In the genomic region with DNA sequence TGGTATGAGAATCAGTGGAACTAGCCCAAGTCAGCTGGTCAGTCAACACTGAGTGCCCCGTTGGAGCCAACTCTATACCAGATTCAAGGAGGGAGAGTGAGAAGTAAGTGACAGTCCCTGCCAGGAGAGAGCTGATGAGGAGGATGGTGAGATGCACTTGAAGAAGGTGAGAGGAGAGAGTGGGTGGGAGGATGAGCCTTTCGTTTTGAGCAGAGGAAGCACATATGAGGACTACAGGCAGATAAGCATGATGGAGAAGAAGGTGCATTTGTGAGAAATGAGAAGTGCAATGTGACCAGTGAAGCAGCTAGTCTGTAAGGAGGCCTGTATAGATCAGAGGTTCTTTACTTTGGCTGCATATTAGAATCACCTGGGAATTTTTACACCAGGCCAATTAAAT, we compare ENCODE assay signal across 28 cellular contexts. TPM values are rescaled to one million over a fixed set of nuclear protein-coding genes. Genes with fewer than 3 reads are reported as not detected.
DNase-seq lines count a peak whose midpoint lies in the region; ATAC-seq, FAIRE-seq and TF ChIP-seq lines count a peak whose summit lies in the region.
"Had no signal": no experiment of that assay in that cellular context is flagged by ENCODE, and none has a peak within 500 bp of the region (broad histone marks: within the 10 kb centered on the region; RNA-seq: fewer than 3 reads in every experiment).

No MANE protein-coding gene starts in this region.

- H3K36me3 ChIP-seq in pancreas: peaks cover 0 to 58% (median 0%) of the 10 kb centered on the region in 3 donors

- FAIRE-seq in pancreas (lab: Jason Lieb, UNC): no peak
- FAIRE-seq: GM19239, H1 had no signal

- DNase-seq in activated CD4-positive, alpha-beta memory T cell treated with anti-CD3 and anti-CD28 coated beads for 36 hours: no peak
- no peak for DNase-seq in activated CD4-positive, alpha-beta memory T cell treated with anti-CD3 and anti-CD28 coated beads, Interleukin-2, amount 10 ng/mL, durations not matched to agents 7 days and 5 days
- no peak for DNase-seq in activated naive CD4-positive, alpha-beta T cell treated with anti-CD3 and anti-CD28 coated beads, Interleukin-2, amount 50 U/mL, for 72 hours (ENCODE audit: low spot score in 2 of 2)
- no peak for DNase-seq in activated naive CD4-positive, alpha-beta T cell treated with anti-CD3 and anti-CD28 coated beads, Interleukin-2, amount 10 ng/mL, durations not matched to agents 7 days and 5 days
- DNase-seq in cerebellum (ENCODE audit: low spot score) (peak; percentile 22), pancreas (no peak), NCI-H2107 (lab: John Stamatoyannopoulos, UW) (no peak)
- no peak for DNase-seq in stimulated activated naive CD8-positive, alpha-beta T cell treated with anti-CD3 and anti-CD28 coated beads, Interleukin-15, amount 100 ng/mL, for 72 hours
- DNase-seq: 8988T; ACHN; BE2C; Calu3; DND-41; HCEC 1CT; IMR-90; KG1; MG63; NCI-H1105 treated with DMSO at 0.1 percent for 48 hours; NCI-H146; NCI-H2029; NCI-H446 treated with DMSO at 0.1 percent for 48 hours; NCI-H526; NCI-H82; NK-92 treated with Interleukin-12 subunit alpha and Interleukin-12 subunit beta, amount 100 ng/mL, for 24 hours; PC-3 had no signal

- CTCF ChIA-PET in activated CD4-positive, alpha-beta memory T cell treated with anti-CD3 and anti-CD28 coated beads for 36 hours (lab: Charles Lee): interaction anchor here (0.8 kb wide), 1 partner anchor 128 kb away, joined by 3 read pairs; no protein-coding TSS in a partner anchor
- CTCF ChIA-PET in activated CD4-positive, alpha-beta memory T cell treated with anti-CD3 and anti-CD28 coated beads, Interleukin-2, amount 10 ng/mL, durations not matched to agents 7 days and 5 days (lab: Charles Lee): no interaction called here
- CTCF ChIA-PET in activated naive CD4-positive, alpha-beta T cell treated with anti-CD3 and anti-CD28 coated beads, Interleukin-2, amount 10 ng/mL, durations not matched to agents 7 days and 5 days (lab: Charles Lee): no interaction called here

- H3K4me3 Mint-ChIP-seq in activated CD4-positive, alpha-beta memory T cell treated with anti-CD3 and anti-CD28 coated beads for 36 hours: no peak overlapping the region
- H3K4me3 Mint-ChIP-seq in activated CD4-positive, alpha-beta memory T cell treated with anti-CD3 and anti-CD28 coated beads, Interleukin-2, amount 10 ng/mL, durations not matched to agents 7 days and 5 days: no peak overlapping the region
- H3K4me3 Mint-ChIP-seq in activated naive CD4-positive, alpha-beta T cell treated with anti-CD3 and anti-CD28 coated beads, Interleukin-2, amount 10 ng/mL, durations not matched to agents 7 days and 5 days: no peak overlapping the region
- no peak overlapping the region for H3K4me3 Mint-ChIP-seq in stimulated activated naive CD8-positive, alpha-beta T cell treated with anti-CD3 and anti-CD28 coated beads, Interleukin-15, amount 100 ng/mL, for 72 hours
- H3K4me3 Mint-ChIP-seq: CD14-positive monocyte had no signal

- peak overlapping the region; percentile 53 for H3K27ac Mint-ChIP-seq in activated CD4-positive, alpha-beta memory T cell treated with anti-CD3 and anti-CD28 coated beads for 36 hours
- no peak overlapping the region for H3K27ac Mint-ChIP-seq in activated CD4-positive, alpha-beta memory T cell treated with anti-CD3 and anti-CD28 coated beads, Interleukin-2, amount 10 ng/mL, durations not matched to agents 7 days and 5 days
- peak overlapping the region; percentile 48 to 65 for H3K27ac Mint-ChIP-seq in activated naive CD4-positive, alpha-beta T cell treated with anti-CD3 and anti-CD28 coated beads, Interleukin-2, amount 50 U/mL, for 72 hours
- no peak overlapping the region for H3K27ac Mint-ChIP-seq in activated naive CD4-positive, alpha-beta T cell treated with anti-CD3 and anti-CD28 coated beads, Interleukin-2, amount 10 ng/mL, durations not matched to agents 7 days and 5 days
- H3K27ac Mint-ChIP-seq in stimulated activated naive CD8-positive, alpha-beta T cell treated with anti-CD3 and anti-CD28 coated beads, Interleukin-15, amount 100 ng/mL, for 72 hours: peak overlapping the region in 1 of 2 donors; percentile 78

- H3K27me3 Mint-ChIP-seq in activated CD4-positive, alpha-beta memory T cell treated with anti-CD3 and anti-CD28 coated beads for 36 hours: no peaks in the 10 kb centered on the region
- no peaks in the 10 kb centered on the region for H3K27me3 Mint-ChIP-seq in activated CD4-positive, alpha-beta memory T cell treated with anti-CD3 and anti-CD28 coated beads, Interleukin-2, amount 10 ng/mL, durations not matched to agents 7 days and 5 days
- no peaks in the 10 kb centered on the region for H3K27me3 Mint-ChIP-seq in activated naive CD4-positive, alpha-beta T cell treated with anti-CD3 and anti-CD28 coated beads, Interleukin-2, amount 10 ng/mL, durations not matched to agents 7 days and 5 days
- H3K27me3 Mint-ChIP-seq in stimulated activated naive CD8-positive, alpha-beta T cell treated with anti-CD3 and anti-CD28 coated beads, Interleukin-15, amount 100 ng/mL, for 72 hours: no peaks in the 10 kb centered on the region

- no peak for TF ChIP-seq CTCF in pancreas (IDR thresholded peaks at IDR 0.05)

- no peaks in the 10 kb centered on the region for H3K27me3 ChIP-seq in pancreas
- H3K27me3 ChIP-seq: BE2C, MG63 had no signal

- peaks cover 34% of the 10 kb centered on the region for H3K36me3 Mint-ChIP-seq in activated CD4-positive, alpha-beta memory T cell treated with anti-CD3 and anti-CD28 coated beads for 36 hours
- H3K36me3 Mint-ChIP-seq in activated CD4-positive, alpha-beta memory T cell treated with anti-CD3 and anti-CD28 coated beads, Interleukin-2, amount 10 ng/mL, durations not matched to agents 7 days and 5 days (ENCODE audit: low read depth): peaks cover 43% of the 10 kb centered on the region
- peaks cover 7 to 46% of the 10 kb centered on the region in 2 donors for H3K36me3 Mint-ChIP-seq in activated naive CD4-positive, alpha-beta T cell treated with anti-CD3 and anti-CD28 coated beads, Interleukin-2, amount 50 U/mL, for 72 hours
- peaks cover 36% of the 10 kb centered on the region for H3K36me3 Mint-ChIP-seq in activated naive CD4-positive, alpha-beta T cell treated with anti-CD3 and anti-CD28 coated beads, Interleukin-2, amount 10 ng/mL, durations not matched to agents 7 days and 5 days

- peaks cover 16% of the 10 kb centered on the region for H3K4me1 Mint-ChIP-seq in activated CD4-positive, alpha-beta memory T cell treated with anti-CD3 and anti-CD28 coated beads for 36 hours (ENCODE audit: low read depth)
- H3K4me1 Mint-ChIP-seq in activated CD4-positive, alpha-beta memory T cell treated with anti-CD3 and anti-CD28 coated beads, Interleukin-2, amount 10 ng/mL, durations not matched to agents 7 days and 5 days: no peaks in the 10 kb centered on the region
- H3K4me1 Mint-ChIP-seq in activated naive CD4-positive, alpha-beta T cell treated with anti-CD3 and anti-CD28 coated beads, Interleukin-2, amount 10 ng/mL, durations not matched to agents 7 days and 5 days: no peaks in the 10 kb centered on the region
- H3K4me1 Mint-ChIP-seq in stimulated activated naive CD8-positive, alpha-beta T cell treated with anti-CD3 and anti-CD28 coated beads, Interleukin-15, amount 100 ng/mL, for 72 hours: peaks cover 11% of the 10 kb centered on the region
- H3K4me1 Mint-ChIP-seq: CD14-positive monocyte had no signal

- no peaks in the 10 kb centered on the region for H3K4me1 ChIP-seq in pancreas
- H3K4me1 ChIP-seq: BE2C had no signal

- no peak overlapping the region for H3K27ac ChIP-seq in pancreas

- intact Hi-C loops in activated CD4-positive, alpha-beta memory T cell treated with anti-CD3 and anti-CD28 coated beads for 36 hours (cut with micrococcal nuclease): loop anchor here (2.0 to 5.0 kb wide), 2 partner anchors 40 to 107 kb away; partner anchors contain the start of gene NME9
- intact Hi-C loops in pancreas (cut with DNase I): no loop called here

- H3K4me3 ChIP-seq in pancreas: no peak overlapping the region
- H3K4me3 ChIP-seq: MG63 had no signal

- H3K9me3 ChIP-seq in pancreas: no peaks in the 10 kb centered on the region
- H3K9me3 ChIP-seq: BE2C, MG63 had no signal

- H3K9me3 Mint-ChIP-seq in activated CD4-positive, alpha-beta memory T cell treated with anti-CD3 and anti-CD28 coated beads for 36 hours: peaks cover 2% of the 10 kb centered on the region
- H3K9me3 Mint-ChIP-seq in activated CD4-positive, alpha-beta memory T cell treated with anti-CD3 and anti-CD28 coated beads, Interleukin-2, amount 10 ng/mL, durations not matched to agents 7 days and 5 days: no peaks in the 10 kb centered on the region
- H3K9me3 Mint-ChIP-seq in activated naive CD4-positive, alpha-beta T cell treated with anti-CD3 and anti-CD28 coated beads, Interleukin-2, amount 50 U/mL, for 72 hours: peaks cover 0 to 7% of the 10 kb centered on the region in 2 donors
- H3K9me3 Mint-ChIP-seq in activated naive CD4-positive, alpha-beta T cell treated with anti-CD3 and anti-CD28 coated beads, Interleukin-2, amount 10 ng/mL, durations not matched to agents 7 days and 5 days: no peaks in the 10 kb centered on the region
- peaks cover 0 to 5% of the 10 kb centered on the region in 2 donors for H3K9me3 Mint-ChIP-seq in stimulated activated naive CD8-positive, alpha-beta T cell treated with anti-CD3 and anti-CD28 coated beads, Interleukin-15, amount 100 ng/mL, for 72 hours
- H3K9me3 Mint-ChIP-seq: CD14-positive monocyte had no signal

- WGBS in pancreas, 2 donors: 89 to 95% methylated on average over 2 of the region's 2 CpGs

- POLR2A ChIA-PET in activated CD4-positive, alpha-beta memory T cell treated with anti-CD3 and anti-CD28 coated beads for 36 hours (lab: Charles Lee): no interaction called here
- POLR2A ChIA-PET in activated CD4-positive, alpha-beta memory T cell treated with anti-CD3 and anti-CD28 coated beads, Interleukin-2, amount 10 ng/mL, durations not matched to agents 7 days and 5 days (lab: Charles Lee): no interaction called here

- ATAC-seq in activated naive CD4-positive, alpha-beta T cell treated with anti-CD3 and anti-CD28 coated beads, Interleukin-2, amount 50 U/mL, for 72 hours: peak in 1 of 2 donors; percentile 40
- peak; percentile 30 for ATAC-seq in stimulated activated naive CD8-positive, alpha-beta T cell treated with anti-CD3 and anti-CD28 coated beads, Interleukin-15, amount 100 ng/mL, for 72 hours
- ATAC-seq in pancreas: no peak
- ATAC-seq: PC-3 had no signal

RNA-seq across cellular contexts. Expression of gene NME9, which starts 40.4 kb away (rescaled TPM):
- total RNA-seq in activated CD4-positive, alpha-beta memory T cell treated with anti-CD3 and anti-CD28 coated beads for 36 hours: under 1 TPM; 0.58 to 0.90 TPM
- under 1 TPM; 0.20 to 0.43 TPM for total RNA-seq in activated CD4-positive, alpha-beta memory T cell treated with anti-CD3 and anti-CD28 coated beads, Interleukin-2, amount 10 ng/mL, durations not matched to agents 7 days and 5 days
- total RNA-seq in activated naive CD4-positive, alpha-beta T cell treated with anti-CD3 and anti-CD28 coated beads, Interleukin-2, amount 50 U/mL, for 72 hours: 1 to 10 TPM in 1 of 2 donors, not detected in 1; 3.7 TPM
- 6.4 TPM for total RNA-seq in cerebellum
- total RNA-seq in pancreas: 1 to 10 TPM in 1 of 6 donors, under 1 TPM in 5; 0.47 to 1.8 (median 0.77) TPM
- polyA plus RNA-seq in pancreas: 1 to 10 TPM in 1 of 2 donors, under 1 TPM in 1; 0.91 to 3.5 TPM
- total RNA-seq: Calu3, H1, IMR-90 had no signal
- polyA plus RNA-seq: CD14-positive monocyte, IMR-90 had no signal

RNA-seq across cellular contexts. Expression of gene MRAS, which starts 59.1 kb away (rescaled TPM):
- under 1 TPM; 0.10 to 0.19 TPM for total RNA-seq in activated CD4-positive, alpha-beta memory T cell treated with anti-CD3 and anti-CD28 coated beads for 36 hours
- total RNA-seq in activated CD4-positive, alpha-beta memory T cell treated with anti-CD3 and anti-CD28 coated beads, Interleukin-2, amount 10 ng/mL, durations not matched to agents 7 days and 5 days: not detected
- 1 to 10 TPM in 1 of 2 donors, not detected in 1; 1.5 TPM for total RNA-seq in activated naive CD4-positive, alpha-beta T cell treated with anti-CD3 and anti-CD28 coated beads, Interleukin-2, amount 50 U/mL, for 72 hours
- total RNA-seq in cerebellum: 50.1 TPM
- total RNA-seq in pancreas: 10 to 100 TPM in 1 of 6 donors, 1 to 10 TPM in 5; 2.3 to 12.6 (median 5.6) TPM
- polyA plus RNA-seq in pancreas: 1 to 10 TPM; 2.8 to 5.3 TPM

Comparison
In these comparisons a context has a peak if more than half of its experiments do, and no peak if none do; other contexts are left out.
1. H3K27ac Mint-ChIP-seq: peak in activated CD4-positive, alpha-beta memory T cell treated with anti-CD3 and anti-CD28 coated beads for 36 hours (single experiment) and activated naive CD4-positive, alpha-beta T cell treated with anti-CD3 and anti-CD28 coated beads, Interleukin-2, amount 50 U/mL, for 72 hours (2 of 2); none in activated CD4-positive, alpha-beta memory T cell treated with anti-CD3 and anti-CD28 coated beads, Interleukin-2, amount 10 ng/mL, durations not matched to agents 7 days and 5 days (single experiment) and activated naive CD4-positive, alpha-beta T cell treated with anti-CD3 and anti-CD28 coated beads, Interleukin-2, amount 10 ng/mL, durations not matched to agents 7 days and 5 days (single experiment).